22 cellular contexts compared by ENCODE assay signal in genomic region chr6:2449572-2449940, GRCh38.
"Had no signal": no experiment of that assay in that cellular context is flagged by ENCODE, and none has a peak within 500 bp of the region (broad histone marks: within the 10 kb centered on the region; RNA-seq: fewer than 3 reads in every experiment).

No MANE protein-coding gene starts in this region.

- DNase-seq: activated CD4-positive, alpha-beta T cell treated with anti-CD3 and anti-CD28 coated beads for 4 hours; activated CD4-positive, CD25-positive, alpha-beta regulatory T cell; activated CD8-positive, alpha-beta memory T cell treated with anti-CD3 and anti-CD28 coated beads, Interleukin-2, amount 50 U/mL, for 48 hours; activated naive CD4-positive, alpha-beta T cell treated with Interleukin-2 at 50 U/mL for 16 hours; activated naive CD8-positive, alpha-beta T cell treated with anti-CD3 and anti-CD28 coated beads for 36 hours; effector memory CD8-positive, alpha-beta T cell; esophagus squamous epithelium; heart left ventricle; kidney; left lung; naive thymus-derived CD4-positive, alpha-beta T cell; psoas muscle; spleen; stimulated activated CD4-positive, alpha-beta T cell treated with anti-CD3 and anti-CD28 coated beads, Interleukin-4, amount 100 ng/mL, for 1 hour; stimulated activated naive CD4-positive, alpha-beta T cell; T-helper 1 cell; thyroid gland; upper lobe of right lung had no signal

- H3K27ac ChIP-seq: esophagus squamous epithelium, gastroesophageal sphincter, heart left ventricle, left lung, psoas muscle, right atrium auricular region, spleen, thyroid gland, upper lobe of right lung had no signal

- ATAC-seq: effector memory CD8-positive, alpha-beta T cell; gastroesophageal sphincter had no signal

- H3K36me3 ChIP-seq: breast epithelium, esophagus squamous epithelium, gastroesophageal sphincter, heart left ventricle, left lung, right atrium auricular region, spleen, thyroid gland, upper lobe of right lung had no signal

- H3K27me3 ChIP-seq: breast epithelium, gastroesophageal sphincter, heart left ventricle, left lung, right atrium auricular region, spleen, thyroid gland, upper lobe of right lung had no signal

- H3K4me3 ChIP-seq: gastroesophageal sphincter, lung, psoas muscle, right atrium auricular region, thyroid gland had no signal

- H3K9me3 ChIP-seq: breast epithelium, esophagus squamous epithelium, gastroesophageal sphincter, heart left ventricle, left lung, psoas muscle, right atrium auricular region, spleen, thyroid gland, upper lobe of right lung had no signal

- H3K4me1 ChIP-seq: breast epithelium, gastroesophageal sphincter, thyroid gland, upper lobe of right lung had no signal
